13 cellular contexts compared by ENCODE assay signal in genomic region chr9:127751269-127752054, GRCh38. TPM values are rescaled to one million over a fixed set of nuclear protein-coding genes. Genes with fewer than 3 reads are reported as not detected.
DNase-seq lines count a peak whose midpoint lies in the region; ATAC-seq and TF ChIP-seq lines count a peak whose summit lies in the region.
"Had no signal": no experiment of that assay in that cellular context is flagged by ENCODE, and none has a peak within 500 bp of the region (broad histone marks: within the 10 kb centered on the region; RNA-seq: fewer than 3 reads in every experiment).

No MANE protein-coding gene starts in this region.

- no peak for ATAC-seq in activated T-cell treated with anti-CD3 and anti-CD28 coated beads, Interleukin-2, amount 50 U/mL, for 4 hours

- no peaks in the 10 kb centered on the region for H3K9me3 Mint-ChIP-seq in activated T-cell treated with anti-CD3 and anti-CD28 coated beads, Interleukin-2, amount 50 U/mL, for 4 hours
- H3K9me3 Mint-ChIP-seq: CD4-positive, CD25-positive, alpha-beta regulatory T cell had no signal

- H3K27ac ChIP-seq in liver (ENCODE audit: low read depth in 1 of 2, low read length in 2 of 2): no peak overlapping the region
- H3K27ac ChIP-seq: coronary artery had no signal

- peaks cover 12% of the 10 kb centered on the region for H3K36me3 Mint-ChIP-seq in activated T-cell treated with anti-CD3 and anti-CD28 coated beads, Interleukin-2, amount 50 U/mL, for 4 hours (ENCODE audit: insufficient read depth)

- 34% methylated on average over 10 of the region's 10 CpGs for WGBS in liver

- H3K27me3 ChIP-seq in liver (ENCODE audit: control insufficient read depth in 4 of 4, insufficient read depth in 4 of 4, low read length in 3 of 4): no peaks in the 10 kb centered on the region

- peaks cover 0 to 8% (median 0%) of the 10 kb centered on the region in 4 donors for H3K4me1 ChIP-seq in liver (ENCODE audit: control insufficient read depth in 4 of 4, insufficient read depth in 4 of 4, low read length in 3 of 4)

- no peak overlapping the region for H3K4me3 Mint-ChIP-seq in activated T-cell treated with anti-CD3 and anti-CD28 coated beads, Interleukin-2, amount 50 U/mL, for 4 hours
- H3K4me3 Mint-ChIP-seq: CD4-positive, CD25-positive, alpha-beta regulatory T cell had no signal

- H3K4me1 Mint-ChIP-seq in activated T-cell treated with anti-CD3 and anti-CD28 coated beads, Interleukin-2, amount 50 U/mL, for 4 hours (ENCODE audit: low read depth): peaks cover 6% of the 10 kb centered on the region

- TF ChIP-seq RAD21 in liver (IDR thresholded peaks at IDR 0.05): no peak

- H3K27me3 Mint-ChIP-seq in activated T-cell treated with anti-CD3 and anti-CD28 coated beads, Interleukin-2, amount 50 U/mL, for 4 hours (ENCODE audit: low read depth): no peaks in the 10 kb centered on the region
- H3K27me3 Mint-ChIP-seq: CD4-positive, CD25-positive, alpha-beta regulatory T cell had no signal

- no peak overlapping the region for H3K9ac ChIP-seq in liver (ENCODE audit: low read depth in 1 of 2, low read length in 2 of 2)

- DNase-seq in AG10803 (ENCODE audit: low read depth) (peak; percentile 12), HT-29 (ENCODE audit: low spot score) (peak; percentile 29), choroid plexus epithelial cell (ENCODE audit: low read depth) (peak; percentile 41), NCI-H774 (lab: John Stamatoyannopoulos, UW) (no peak), GM19238 (ENCODE audit: insufficient read length, low spot score) (no peak)
- DNase-seq in activated CD4-positive, CD25-positive, alpha-beta regulatory T cell treated with anti-CD3 and anti-CD28 coated beads, Interleukin-2, amount 50 U/mL, for 72 hours: no peak
- no peak for DNase-seq in activated T-cell treated with anti-CD3 and anti-CD28 coated beads, Interleukin-2, amount 50 U/mL, for 4 hours
- DNase-seq: activated T-cell treated with anti-CD3 and anti-CD28 coated beads, Interleukin-2, amount 50 U/mL, for 48 hours; CD4-positive, CD25-positive, alpha-beta regulatory T cell; NCI-H1048; T1000 had no signal

- H3K4me3 ChIP-seq in AG10803 (ENCODE audit: low read length) (no peak overlapping the region), choroid plexus epithelial cell (ENCODE audit: low read depth, low read length) (no peak overlapping the region), liver (ENCODE audit: low read depth in 1 of 3, low read length in 3 of 3) (no peak overlapping the region)
- H3K4me3 ChIP-seq: coronary artery had no signal

- no peaks in the 10 kb centered on the region for H3K9me3 ChIP-seq in liver (ENCODE audit: control insufficient read depth in 4 of 4, low read length in 3 of 4)

- peaks cover 0 to 5% (median 2%) of the 10 kb centered on the region in 4 donors for H3K36me3 ChIP-seq in liver (ENCODE audit: control insufficient read depth in 4 of 4, insufficient read depth in 3 of 4, low read depth in 1 of 4, low read length in 3 of 4)

- TF ChIP-seq CTCF in AG10803 (conservative IDR thresholded peaks at IDR 0.05; ENCODE audit: low read length) (no peak), choroid plexus epithelial cell (conservative IDR thresholded peaks at IDR 0.05; ENCODE audit: low read depth, low read length) (no peak), liver (IDR thresholded peaks at IDR 0.05; ENCODE audit: low read depth, low read length, missing input control) (no peak)

TF ChIP-seq in liver, 16 proteins besides CTCF, POLR2A, EP300 and RAD21:
- TF ChIP-seq REST (IDR thresholded peaks at IDR 0.05) (peak; percentile 99), GABPA (IDR thresholded peaks at IDR 0.05 in 1 of 2, conservative IDR thresholded peaks at IDR 0.05 in 1 of 2) (no peak)

RNA-seq across cellular contexts. Expression of gene TOR2A, which starts 16.4 kb away (rescaled TPM):
- total RNA-seq in HT-29 (2014; rRNA removed; shearing (Covaris generic)): 14.3 and 18.9 TPM in 2 replicates
- total RNA-seq in liver: 10 to 100 TPM in 1 of 2 donors, 1 to 10 TPM in 1; 5.1 to 10.8 TPM
- polyA plus RNA-seq in liver: 10 to 100 TPM; 12.9 to 14.6 TPM
- 10 to 100 TPM; 19.8 to 23.6 (median 20.1) TPM for total RNA-seq in activated T-cell treated with anti-CD3 and anti-CD28 coated beads, Interleukin-2, amount 50 U/mL, for 4 hours

RNA-seq across cellular contexts. Expression of gene SH2D3C, which starts 27.0 kb away (rescaled TPM):
- total RNA-seq in HT-29 (2014; rRNA removed; shearing (Covaris generic)): not detected in 2 replicates
- 1 to 10 TPM; 4.8 to 5.1 TPM for total RNA-seq in liver
- polyA plus RNA-seq in liver: 1 to 10 TPM; 2.2 to 3.1 TPM
- total RNA-seq in activated T-cell treated with anti-CD3 and anti-CD28 coated beads, Interleukin-2, amount 50 U/mL, for 4 hours: 10 to 100 TPM in 1 of 3 donors, 1 to 10 TPM in 2; 5.9 to 10.8 (median 7.0) TPM

RNA-seq across cellular contexts. Expression of gene CDK9, which starts 34.4 kb away (rescaled TPM):
- total RNA-seq in HT-29 (2014; rRNA removed; shearing (Covaris generic)): 42.6 and 45.4 TPM in 2 replicates
- total RNA-seq in liver: 10 to 100 TPM; 31.8 to 41.2 TPM
- 10 to 100 TPM; 32.4 to 41.4 TPM for polyA plus RNA-seq in liver
- total RNA-seq in activated T-cell treated with anti-CD3 and anti-CD28 coated beads, Interleukin-2, amount 50 U/mL, for 4 hours: 10 to 100 TPM; 66.9 to 91.5 (median 82.5) TPM

RNA-seq across cellular contexts. Expression of gene TTC16, which starts 35.6 kb away (rescaled TPM):
- not detected in 2 replicates for total RNA-seq in HT-29 (2014; rRNA removed; shearing (Covaris generic))
- total RNA-seq in liver: under 1 TPM in 1 of 2 donors, not detected in 1; 0.08 TPM
- under 1 TPM in 1 of 2 donors, not detected in 1; 0.02 TPM for polyA plus RNA-seq in liver
- under 1 TPM; 0.37 to 0.58 (median 0.57) TPM for total RNA-seq in activated T-cell treated with anti-CD3 and anti-CD28 coated beads, Interleukin-2, amount 50 U/mL, for 4 hours

RNA-seq across cellular contexts. Expression of gene PTRH1, which starts 36.0 kb away (rescaled TPM):
- 45.5 and 49.6 TPM in 2 replicates for total RNA-seq in HT-29 (2014; rRNA removed; shearing (Covaris generic))
- total RNA-seq in liver: 1 to 10 TPM; 6.7 to 7.8 TPM
- polyA plus RNA-seq in liver: 10 to 100 TPM; 11.5 to 21.6 TPM
- total RNA-seq in activated T-cell treated with anti-CD3 and anti-CD28 coated beads, Interleukin-2, amount 50 U/mL, for 4 hours: 10 to 100 TPM; 43.9 to 49.6 (median 45.6) TPM

Comparison
In these comparisons a context has a peak if more than half of its experiments do, and no peak if none do; other contexts are left out.
1. DNase-seq: peak in AG10803 (single experiment), HT-29 (single experiment) and choroid plexus epithelial cell (single experiment); none in NCI-H774 (single experiment), GM19238 (single experiment), activated CD4-positive, CD25-positive, alpha-beta regulatory T cell treated with anti-CD3 and anti-CD28 coated beads, Interleukin-2, amount 50 U/mL, for 72 hours (single experiment) and activated T-cell treated with anti-CD3 and anti-CD28 coated beads, Interleukin-2, amount 50 U/mL, for 4 hours (single experiment).